9 cellular contexts compared by ENCODE assay signal in genomic region chr13:112687836-112688559, GRCh38. TPM values are rescaled to one million over a fixed set of nuclear protein-coding genes. Genes with fewer than 3 reads are reported as not detected.
DNase-seq lines count a peak whose midpoint lies in the region; ATAC-seq and TF ChIP-seq lines count a peak whose summit lies in the region.
"Had no signal": no experiment of that assay in that cellular context is flagged by ENCODE, and none has a peak within 500 bp of the region (broad histone marks: within the 10 kb centered on the region; RNA-seq: fewer than 3 reads in every experiment).

No MANE protein-coding gene starts in this region.

- H3K27ac ChIP-seq in KOPT-K1 (ENCODE audit: low read depth, low read length, poor library complexity, severe bottlenecking), result peak overlapping the region; percentile 82
- H3K27ac ChIP-seq in neutrophil, result peak overlapping the region; percentile 97
- H3K27ac ChIP-seq in SJCRH30, result no peak overlapping the region

- H3K27me3 ChIP-seq in Caco-2 (replicated peaks; ENCODE audit: control insufficient read depth, insufficient read depth, low read length) (no peaks in the 10 kb centered on the region), neutrophil (no peaks in the 10 kb centered on the region), SJCRH30 (no peaks in the 10 kb centered on the region)

- no peaks in the 10 kb centered on the region for H3K27me3 Mint-ChIP-seq in Caco-2 (ENCODE audit: insufficient read depth, unreplicated experiment)

- H3K9me3 Mint-ChIP-seq in Caco-2 (ENCODE audit: unreplicated experiment), result no peaks in the 10 kb centered on the region

- DNase-seq in Caco-2, result no peak
- DNase-seq in dermis blood vessel endothelial cell, result peak; percentile 25
- no peak for DNase-seq in 8988T
- no peak for DNase-seq in SJCRH30
- no peak for DNase-seq in stimulated activated CD4-positive, alpha-beta T cell treated with anti-CD3 and anti-CD28 coated beads, Interleukin-1b, Interleukin-23, amount 100 ng/mL, for 48 hours
- DNase-seq: NCI-H2171 had no signal

- POLR2A ChIA-PET in Caco-2 (lab: Charles Lee), result interaction anchor here (0.6 kb wide), 1 partner anchor 1246 kb away, joined by 3 read pairs; no protein-coding TSS in a partner anchor

- H3K4me3 ChIP-seq in Caco-2 (ENCODE audit: low read depth, low read length) (no peak overlapping the region), neutrophil (ENCODE audit: low read depth in 1 of 2, low read length in 1 of 2) (peak overlapping the region; percentile 86 to 94), SJCRH30 (no peak overlapping the region)

- peak overlapping the region; percentile 91 for H3K4me3 Mint-ChIP-seq in Caco-2 (ENCODE audit: unreplicated experiment)

- no TSS peak for BruUV-seq in Caco-2 (replicated peaks; lab: Mats Ljungman, UMichigan)

- CTCF ChIA-PET in Caco-2 (lab: Charles Lee), result no interaction called here

- H3K36me3 Mint-ChIP-seq in Caco-2 (ENCODE audit: insufficient read depth, unreplicated experiment), result peaks cover 43% of the 10 kb centered on the region

- no peak for ATAC-seq in HG03280 (IDR thresholded peaks at IDR 0.05; ENCODE audit: unreplicated experiment)

- H3K27ac Mint-ChIP-seq in Caco-2 (ENCODE audit: unreplicated experiment), result no peak overlapping the region

- H3K4me1 ChIP-seq in Caco-2, result peaks cover 43% of the 10 kb centered on the region
- H3K4me1 ChIP-seq in neutrophil (ENCODE audit: control insufficient read depth in 1 of 2, insufficient read depth in 1 of 2, low read depth in 1 of 2, low read length in 1 of 2), result peaks cover 43 to 46% of the 10 kb centered on the region in 2 experiments
- H3K4me1 ChIP-seq in SJCRH30, result peaks cover 18% of the 10 kb centered on the region

- TF ChIP-seq CTCF in Caco-2 (IDR thresholded peaks at IDR 0.05; ENCODE audit: insufficient read depth in 1 of 2, low read depth in 1 of 2, low read length in 1 of 2, severe bottlenecking in 1 of 2, unreplicated experiment in 1 of 2), result no peak
- no peak for TF ChIP-seq CTCF in neutrophil (IDR thresholded peaks at IDR 0.05)

- H3K9me3 ChIP-seq in Caco-2 (no peaks in the 10 kb centered on the region), KOPT-K1 (ENCODE audit: insufficient read depth, low read length, poor library complexity, severe bottlenecking) (no peaks in the 10 kb centered on the region), neutrophil (no peaks in the 10 kb centered on the region), SJCRH30 (replicated peaks) (no peaks in the 10 kb centered on the region)

- H3K36me3 ChIP-seq in Caco-2 (ENCODE audit: control insufficient read depth, insufficient read depth, low read length), result peaks cover 1% of the 10 kb centered on the region
- no peaks in the 10 kb centered on the region for H3K36me3 ChIP-seq in KOPT-K1 (ENCODE audit: insufficient read depth, low read length)
- H3K36me3 ChIP-seq in neutrophil, result no peaks in the 10 kb centered on the region
- no peaks in the 10 kb centered on the region for H3K36me3 ChIP-seq in SJCRH30

- peaks cover 20% of the 10 kb centered on the region for H3K4me1 Mint-ChIP-seq in Caco-2 (ENCODE audit: low read depth, unreplicated experiment)

- intact Hi-C loops in Caco-2 (cut with micrococcal nuclease; ENCODE audit: unreplicated experiment), result loop anchor here (5.0 to 10.0 kb wide), 2 partner anchors 71 to 187 kb away; no protein-coding TSS in a partner anchor

RNA-seq across cellular contexts. Expression of gene ATP11A, which starts 1.8 kb away (rescaled TPM):
- total RNA-seq in Caco-2 (2022) (222 and 232 TPM in 2 replicates), dermis blood vessel endothelial cell (32.0 and 41.7 TPM in 2 replicates)
- 13.1 and 14.2 TPM in 2 replicates for total RNA-seq in SJCRH30 (2014; rRNA removed; shearing (Covaris generic))

Comparison
In these comparisons a context has a peak if more than half of its experiments do, and no peak if none do; other contexts are left out.
1. H3K4me3 ChIP-seq: peak in neutrophil (2 of 2); none in Caco-2 (single experiment) and SJCRH30 (single experiment).